Comparison of ENCODE assay signal across 9 cellular contexts in the genomic region with DNA sequence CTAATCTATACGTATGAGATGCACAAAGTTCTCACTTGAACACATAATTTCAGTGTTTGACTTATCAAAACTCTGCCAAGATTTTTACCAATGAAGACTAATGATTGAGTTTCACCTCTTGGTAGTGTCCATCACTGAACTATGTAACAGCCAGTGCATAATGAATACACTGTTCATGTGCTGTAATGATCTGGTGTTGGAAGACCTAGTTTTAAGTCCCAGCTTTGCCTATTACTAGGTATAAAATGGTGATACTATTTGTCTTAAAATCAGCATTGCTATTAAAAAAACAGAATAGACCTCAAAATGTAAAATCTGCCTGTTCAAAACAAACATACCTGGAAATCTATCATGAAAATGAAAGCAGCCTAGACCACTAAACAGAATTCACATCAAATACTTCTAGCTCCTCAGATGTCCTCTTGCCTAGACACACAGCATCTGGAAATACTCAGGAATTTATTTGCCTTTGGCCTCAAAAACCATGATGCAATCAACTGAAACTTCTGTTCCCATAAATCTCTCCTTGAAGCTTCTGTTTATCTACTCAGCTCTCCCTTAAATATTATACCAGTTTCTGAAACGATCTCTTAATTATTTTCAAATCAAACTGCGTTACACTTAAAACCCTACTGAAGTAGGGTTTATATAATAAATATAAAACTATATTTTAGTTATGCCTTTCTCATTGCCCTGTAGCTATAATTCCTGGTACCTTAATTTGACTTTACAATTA. TPM values are rescaled to one million over a fixed set of nuclear protein-coding genes. Genes with fewer than 3 reads are reported as not detected.
DNase-seq lines count a peak whose midpoint lies in the region; ATAC-seq, FAIRE-seq and TF ChIP-seq lines count a peak whose summit lies in the region.
"Had no signal": no experiment of that assay in that cellular context is flagged by ENCODE, and none has a peak within 500 bp of the region (broad histone marks: within the 10 kb centered on the region; RNA-seq: fewer than 3 reads in every experiment).

No MANE protein-coding gene starts in this region.

- no peaks in the 10 kb centered on the region for H3K27me3 Mint-ChIP-seq in T-cell
- H3K27me3 Mint-ChIP-seq in activated CD4-positive, alpha-beta T cell treated with anti-CD3 and anti-CD28 coated beads, Interleukin-2, amount 10 ng/mL, durations not matched to agents 7 days and 5 days = no peaks in the 10 kb centered on the region

- H3K4me3 ChIP-seq in astrocyte of the cerebellum (ENCODE audit: low read depth, low read length) = no peak overlapping the region

- H3K36me3 Mint-ChIP-seq in T-cell = peaks cover 48% of the 10 kb centered on the region
- peaks cover 16% of the 10 kb centered on the region for H3K36me3 Mint-ChIP-seq in activated CD4-positive, alpha-beta T cell treated with anti-CD3 and anti-CD28 coated beads, Interleukin-2, amount 10 ng/mL, durations not matched to agents 7 days and 5 days (ENCODE audit: low read depth)

- no peak overlapping the region for H3K27ac Mint-ChIP-seq in T-cell
- H3K27ac Mint-ChIP-seq in activated CD4-positive, alpha-beta T cell treated with anti-CD3 and anti-CD28 coated beads, Interleukin-2, amount 10 ng/mL, durations not matched to agents 7 days and 5 days = no peak overlapping the region

- H3K4me1 Mint-ChIP-seq in T-cell = peaks cover 2 to 6% (median 4%) of the 10 kb centered on the region in 3 donors
- H3K4me1 Mint-ChIP-seq in activated CD4-positive, alpha-beta T cell treated with anti-CD3 and anti-CD28 coated beads, Interleukin-2, amount 10 ng/mL, durations not matched to agents 7 days and 5 days = no peaks in the 10 kb centered on the region

- peak; percentile 61 for DNase-seq in HTR-8/SVneo (ENCODE audit: insufficient read length, low spot score)
- peak; percentile 46 for DNase-seq in astrocyte of the cerebellum (ENCODE audit: low read depth)
- peak; percentile 72 for DNase-seq in left kidney (ENCODE audit: low read depth, low spot score)
- DNase-seq in T-cell = no peak
- DNase-seq in activated CD4-positive, alpha-beta T cell treated with anti-CD3 and anti-CD28 coated beads, Interleukin-2, amount 10 ng/mL, durations not matched to agents 7 days and 5 days = no peak
- no peak for DNase-seq in COLO829 (ENCODE audit: low spot score)
- DNase-seq in HT-29 (ENCODE audit: low spot score) = no peak
- DNase-seq: cerebellar nuclear complex had no signal

- peaks cover 0 to 2% (median 0%) of the 10 kb centered on the region in 3 donors for H3K9me3 Mint-ChIP-seq in T-cell
- H3K9me3 Mint-ChIP-seq in activated CD4-positive, alpha-beta T cell treated with anti-CD3 and anti-CD28 coated beads, Interleukin-2, amount 10 ng/mL, durations not matched to agents 7 days and 5 days = peaks cover 1% of the 10 kb centered on the region

- H3K4me3 Mint-ChIP-seq in T-cell = no peak overlapping the region
- no peak overlapping the region for H3K4me3 Mint-ChIP-seq in activated CD4-positive, alpha-beta T cell treated with anti-CD3 and anti-CD28 coated beads, Interleukin-2, amount 10 ng/mL, durations not matched to agents 7 days and 5 days

- no peak for ATAC-seq in T-cell (replicated peaks in 1 of 4)

- CTCF ChIA-PET in T-cell (lab: Charles Lee) = interaction anchor here in 1 of 2 donors (0.6 kb wide), 1 partner anchor 16 kb away, joined by 3 read pairs; no protein-coding TSS in a partner anchor
- CTCF ChIA-PET in activated CD4-positive, alpha-beta T cell treated with anti-CD3 and anti-CD28 coated beads, Interleukin-2, amount 10 ng/mL, durations not matched to agents 7 days and 5 days (lab: Charles Lee) = interaction anchor here (0.6 to 2.7 kb wide), 3 partner anchors 26 to 642 kb away, joined by 3 to 10 read pairs (median 4); no protein-coding TSS in a partner anchor

- FAIRE-seq in A204.1 (lab: Jason Lieb, UNC) (peak; percentile 49), HTR-8/SVneo (lab: Jason Lieb, UNC) (no peak)

- POLR2A ChIA-PET in T-cell (lab: Charles Lee) = interaction anchor here in 1 of 2 donors (0.6 kb wide), 2 partner anchors 10 to 622 kb away, joined by 5 to 13 read pairs; no protein-coding TSS in a partner anchor
- POLR2A ChIA-PET in activated CD4-positive, alpha-beta T cell treated with anti-CD3 and anti-CD28 coated beads, Interleukin-2, amount 10 ng/mL, durations not matched to agents 7 days and 5 days (lab: Charles Lee) = no interaction called here

- no peak for TF ChIP-seq CTCF in astrocyte of the cerebellum (IDR thresholded peaks at IDR 0.05; ENCODE audit: low read depth, low read length, missing control alignments)

- in situ Hi-C loops in astrocyte of the cerebellum (cut with HindIII; ENCODE audit: low sequenced_read_pairs) = no loop called here

RNA-seq across cellular contexts. Expression of a gene that starts 38.1 kb away (rescaled TPM):
- 10 to 100 TPM; 34.4 to 43.3 (median 39.7) TPM for total RNA-seq in T-cell
- total RNA-seq in activated CD4-positive, alpha-beta T cell treated with anti-CD3 and anti-CD28 coated beads, Interleukin-2, amount 10 ng/mL, durations not matched to agents 7 days and 5 days = 10 to 100 TPM; 49.2 to 63.4 TPM
- 52.7 and 56.4 TPM in 2 replicates for total RNA-seq in HT-29 (2014; rRNA removed; shearing (Covaris generic))

RNA-seq across cellular contexts. Expression of a gene that starts 38.2 kb away (rescaled TPM):
- total RNA-seq in T-cell = 10 to 100 TPM in 1 of 5 donors, 1 to 10 TPM in 4; 5.9 to 12.1 (median 8.1) TPM
- total RNA-seq in activated CD4-positive, alpha-beta T cell treated with anti-CD3 and anti-CD28 coated beads, Interleukin-2, amount 10 ng/mL, durations not matched to agents 7 days and 5 days = 1 to 10 TPM; 7.8 to 8.1 TPM
- 2.6 and 3.2 TPM in 2 replicates for total RNA-seq in HT-29 (2014; rRNA removed; shearing (Covaris generic))

Comparison
In these comparisons a context has a peak if more than half of its experiments do, and no peak if none do; other contexts are left out.
1. DNase-seq: peak in HTR-8/SVneo (single experiment), astrocyte of the cerebellum (single experiment) and left kidney (single experiment); none in T-cell (0 of 34), activated CD4-positive, alpha-beta T cell treated with anti-CD3 and anti-CD28 coated beads, Interleukin-2, amount 10 ng/mL, durations not matched to agents 7 days and 5 days (single experiment), COLO829 (single experiment) and HT-29 (single experiment).